Comparison of ENCODE assay signal across 9 cellular contexts in the genomic region with DNA sequence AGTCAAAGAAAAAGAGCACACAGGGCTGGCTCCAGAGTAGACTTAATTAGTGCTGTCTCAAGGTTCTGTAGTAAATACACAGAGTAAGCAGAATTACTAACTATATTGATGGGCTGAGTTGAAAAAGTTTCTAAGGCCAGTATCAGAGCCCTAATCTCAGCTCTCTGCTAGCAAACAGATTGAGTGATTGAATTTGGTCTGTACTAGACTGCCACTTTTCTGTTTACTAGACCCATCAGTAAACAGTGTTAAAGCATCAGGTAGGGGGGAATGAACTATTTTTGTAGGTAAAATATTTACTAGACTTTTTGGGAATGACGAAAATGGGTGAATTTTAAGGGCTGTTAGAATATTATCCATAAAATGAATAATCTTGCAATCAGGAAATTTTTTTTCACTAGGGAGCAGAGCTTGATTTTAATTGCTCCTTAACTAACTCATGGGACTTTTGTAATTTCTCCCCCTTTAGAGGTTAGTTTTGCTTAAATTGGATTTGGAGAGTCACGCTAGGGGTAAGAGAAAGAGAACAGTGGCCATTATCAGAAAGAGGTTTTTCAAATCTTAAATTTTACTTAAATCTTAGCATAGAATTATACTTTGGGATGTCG. TPM values are rescaled to one million over a fixed set of nuclear protein-coding genes. Genes with fewer than 3 reads are reported as not detected.
A peak's percentile ranks its signal among the peaks of the same experiment; 100 is the strongest.
DNase-seq lines count a peak whose midpoint lies in the region; ATAC-seq and TF ChIP-seq lines count a peak whose summit lies in the region.
"Had no signal": no experiment of that assay in that cellular context is flagged by ENCODE, and none has a peak within 500 bp of the region (broad histone marks: within the 10 kb centered on the region; RNA-seq: fewer than 3 reads in every experiment).

No MANE protein-coding gene starts in this region.

- 32% methylated on average over 1 of the region's 3 CpGs for WGBS in mesenchymal stem cell
- WGBS in thymus, result 58% methylated on average over 3 of the region's 3 CpGs

- no peak for DNase-seq in activated T-cell treated with anti-CD3 and anti-CD28 coated beads, Interleukin-2, amount 50 U/mL, for 24 hours
- DNase-seq in activated T-cell treated with anti-CD3 and anti-CD28 coated beads, Interleukin-2, amount 50 U/mL, for 48 hours, result no peak
- DNase-seq in MCF 10A (ENCODE audit: unreplicated experiment) (no peak), mesenchymal stem cell (no peak), NCI-H2171 treated with DMSO at 0.1 percent for 48 hours (lab: John Stamatoyannopoulos, UW) (no peak), anterior cingulate cortex (lab: John Stamatoyannopoulos, UW) (no peak)
- DNase-seq: Karpas-422 had no signal

- H2BK5ac ChIP-seq in mesenchymal stem cell (ENCODE audit: low read depth, low read length, poor library complexity, severe bottlenecking), result no peak overlapping the region

- peaks cover 4% of the 10 kb centered on the region for H3K27me3 Mint-ChIP-seq in activated T-cell treated with anti-CD3 and anti-CD28 coated beads, Interleukin-2, amount 50 U/mL, for 24 hours
- peaks cover 32% of the 10 kb centered on the region for H3K27me3 Mint-ChIP-seq in MCF 10A (ENCODE audit: insufficient read depth, unreplicated experiment)

- POLR2A ChIA-PET in MCF 10A (lab: Yijun Ruan, JAX), result interaction anchor here (1.5 kb wide), 1 partner anchor 16 kb away, joined by 3 read pairs; no protein-coding TSS in a partner anchor

- no peak overlapping the region for H2AK5ac ChIP-seq in mesenchymal stem cell (ENCODE audit: low read length, severe bottlenecking)

- peak overlapping the region; percentile 59 for H3K4me3 Mint-ChIP-seq in activated T-cell treated with anti-CD3 and anti-CD28 coated beads, Interleukin-2, amount 50 U/mL, for 24 hours
- peak overlapping the region; percentile 52 for H3K4me3 Mint-ChIP-seq in MCF 10A (ENCODE audit: unreplicated experiment)

- H3K27ac ChIP-seq in mesenchymal stem cell (ENCODE audit: low read length, poor library complexity, severe bottlenecking) (no peak overlapping the region), thymus (ENCODE audit: low read depth) (no peak overlapping the region)

- H3K36me3 Mint-ChIP-seq in activated T-cell treated with anti-CD3 and anti-CD28 coated beads, Interleukin-2, amount 50 U/mL, for 24 hours (ENCODE audit: low read depth), result no peaks in the 10 kb centered on the region
- H3K36me3 Mint-ChIP-seq in MCF 10A (ENCODE audit: insufficient read depth, unreplicated experiment), result no peaks in the 10 kb centered on the region

- H3K9me3 ChIP-seq in mesenchymal stem cell (ENCODE audit: control insufficient read depth, low read length) (no peaks in the 10 kb centered on the region), thymus (ENCODE audit: control insufficient read depth) (peaks cover 8% of the 10 kb centered on the region)

- H3K79me1 ChIP-seq in mesenchymal stem cell (replicated peaks; ENCODE audit: low read length, poor library complexity, severe bottlenecking), result no peaks in the 10 kb centered on the region

- no peak overlapping the region for H2BK15ac ChIP-seq in mesenchymal stem cell (ENCODE audit: low read depth, poor library complexity, severe bottlenecking)

- no peak overlapping the region for H2BK120ac ChIP-seq in mesenchymal stem cell (ENCODE audit: low read depth, low read length)

- ATAC-seq in HG02610 (IDR thresholded peaks at IDR 0.05; ENCODE audit: unreplicated experiment), result no peak

- peaks cover 9% of the 10 kb centered on the region for H3K9me3 Mint-ChIP-seq in activated T-cell treated with anti-CD3 and anti-CD28 coated beads, Interleukin-2, amount 50 U/mL, for 24 hours
- H3K9me3 Mint-ChIP-seq in MCF 10A (ENCODE audit: unreplicated experiment), result peaks cover 1% of the 10 kb centered on the region

- H3K14ac ChIP-seq in mesenchymal stem cell (ENCODE audit: low read length in 2 of 2), result no peak overlapping the region

- CTCF ChIA-PET in MCF 10A (lab: Yijun Ruan, JAX), result interaction anchor here (0.5 to 3.9 kb wide), 3 partner anchors 11 to 45 kb away, joined by 3 to 30 read pairs (median 3); no protein-coding TSS in a partner anchor

- no peak overlapping the region for H2AFZ ChIP-seq in mesenchymal stem cell (ENCODE audit: low read depth, low read length)

- H3K27ac Mint-ChIP-seq in activated T-cell treated with anti-CD3 and anti-CD28 coated beads, Interleukin-2, amount 50 U/mL, for 24 hours, result no peak overlapping the region
- no peak overlapping the region for H3K27ac Mint-ChIP-seq in MCF 10A (ENCODE audit: low read depth, unreplicated experiment)

- TF ChIP-seq CTCF in MCF 10A (IDR thresholded peaks at IDR 0.05; ENCODE audit: unreplicated experiment), result no peak

- H3K4me3 ChIP-seq in mesenchymal stem cell (ENCODE audit: insufficient read depth in 1 of 2, low read depth in 1 of 2, low read length in 2 of 2) (peak overlapping the region; percentile 45 to 64), thymus (ENCODE audit: low read length) (peak overlapping the region; percentile 21)

- H4K8ac ChIP-seq in mesenchymal stem cell (ENCODE audit: low read length), result no peak overlapping the region

- H3K9ac ChIP-seq in mesenchymal stem cell (ENCODE audit: low read length), result peak overlapping the region; percentile 70

- peaks cover 58% of the 10 kb centered on the region for H3K4me1 Mint-ChIP-seq in activated T-cell treated with anti-CD3 and anti-CD28 coated beads, Interleukin-2, amount 50 U/mL, for 24 hours (ENCODE audit: low read depth)
- no peaks in the 10 kb centered on the region for H3K4me1 Mint-ChIP-seq in MCF 10A (ENCODE audit: insufficient read depth, unreplicated experiment)

- peak overlapping the region; percentile 82 for H3K4me2 ChIP-seq in mesenchymal stem cell (ENCODE audit: low read length, poor library complexity, severe bottlenecking)

- H3K4me1 ChIP-seq in mesenchymal stem cell (ENCODE audit: control insufficient read depth, insufficient read depth, low read depth, low read length), result peaks cover 6% of the 10 kb centered on the region
- H3K4me1 ChIP-seq in thymus (ENCODE audit: control insufficient read depth, insufficient read depth, low read length), result peaks cover 3% of the 10 kb centered on the region

- no peak overlapping the region for H3K4ac ChIP-seq in mesenchymal stem cell (ENCODE audit: low read depth in 1 of 2, low read length in 2 of 2)

- no peak overlapping the region for H4K91ac ChIP-seq in mesenchymal stem cell (ENCODE audit: low read length)

- intact Hi-C loops in MCF 10A (cut with micrococcal nuclease), result no loop called here

- H3K27me3 ChIP-seq in mesenchymal stem cell (ENCODE audit: control insufficient read depth in 1 of 2, insufficient read depth in 1 of 2, low read length in 2 of 2) (peaks cover 48 to 54% of the 10 kb centered on the region in 2 experiments), thymus (ENCODE audit: control insufficient read depth, insufficient read depth) (peaks cover 11% of the 10 kb centered on the region)

- H3K36me3 ChIP-seq in mesenchymal stem cell (ENCODE audit: control insufficient read depth in 1 of 2, insufficient read depth in 2 of 2, low read depth in 1 of 2, low read length in 2 of 2) (no peaks in the 10 kb centered on the region), thymus (ENCODE audit: control insufficient read depth, insufficient read depth) (no peaks in the 10 kb centered on the region)

- H3K23ac ChIP-seq in mesenchymal stem cell (ENCODE audit: low read length in 2 of 2), result no peak overlapping the region

- no peak overlapping the region for H2BK12ac ChIP-seq in mesenchymal stem cell (ENCODE audit: low read length in 2 of 2)

- BruUV-seq in MCF 10A (replicated peaks; lab: Mats Ljungman, UMichigan), result no TSS peak

- H3K18ac ChIP-seq in mesenchymal stem cell (ENCODE audit: low read depth in 1 of 2, low read length in 2 of 2), result no peak overlapping the region

RNA-seq across cellular contexts. Expression of a gene that starts 37.3 kb away (rescaled TPM):
- not detected in 2 replicates for total RNA-seq in MCF 10A (2022)
- 1.4 TPM for polyA plus RNA-seq in mesenchymal stem cell (2013, experiment 1 of 2)
- 1.3 TPM for polyA plus RNA-seq in mesenchymal stem cell (2013, experiment 2 of 2)
- 1.3 TPM for polyA plus RNA-seq in thymus
